In genomic region chr19:56983148-56983547, GRCh38 we compare ENCODE assay signal across 22 cellular contexts.
DNase-seq lines count a peak whose midpoint lies in the region; ATAC-seq, FAIRE-seq and TF ChIP-seq lines count a peak whose summit lies in the region.
"Had no signal": no experiment of that assay in that cellular context is flagged by ENCODE, and none has a peak within 500 bp of the region (broad histone marks: within the 10 kb centered on the region; RNA-seq: fewer than 3 reads in every experiment).

No MANE protein-coding gene starts in this region.

- H3K36me3 ChIP-seq in HepG2 (replicated peaks in 1 of 2; ENCODE audit: control insufficient read depth in 1 of 2, insufficient read depth in 2 of 2, low read length in 2 of 2) (no peaks in the 10 kb centered on the region), right lobe of liver (no peaks in the 10 kb centered on the region), K562 (ENCODE audit: control insufficient read depth, insufficient read depth, low read length) (no peaks in the 10 kb centered on the region), neuronal stem cell (replicated peaks in 1 of 2; ENCODE audit: control insufficient read depth in 2 of 2, insufficient read depth in 2 of 2, low read length in 2 of 2) (no peaks in the 10 kb centered on the region), hepatocyte (replicated peaks; ENCODE audit: insufficient read depth, low read depth) (no peaks in the 10 kb centered on the region)
- H3K36me3 ChIP-seq in CD8-positive, alpha-beta memory T cell (ENCODE audit: insufficient read depth, low read length), result no peaks in the 10 kb centered on the region
- H3K36me3 ChIP-seq: BE2C had no signal

- H4K20me1 ChIP-seq in HepG2 (ENCODE audit: insufficient read depth, low read length), result no peaks in the 10 kb centered on the region
- H4K20me1 ChIP-seq in K562 (replicated peaks; ENCODE audit: control insufficient read depth, insufficient read depth, low read length), result no peaks in the 10 kb centered on the region
- no peaks in the 10 kb centered on the region for H4K20me1 ChIP-seq in hepatocyte (ENCODE audit: insufficient read depth, poor library complexity, severe bottlenecking)

- TF ChIP-seq CTCF in HepG2 (CRISPR knock-in tag; IDR thresholded peaks at IDR 0.05), result no peak
- no peak for TF ChIP-seq CTCF in right lobe of liver (IDR thresholded peaks at IDR 0.05)
- no peak for TF ChIP-seq CTCF in K562 (IDR thresholded peaks at IDR 0.05 in 2 of 3, conservative IDR thresholded peaks at IDR 0.05 in 1 of 3; ENCODE audit: insufficient read depth in 2 of 3, low read depth in 1 of 3, low read length in 3 of 3)
- TF ChIP-seq CTCF in hepatocyte (IDR thresholded peaks at IDR 0.05; ENCODE audit: poor library complexity), result no peak

- peaks cover 0 to 6% of the 10 kb centered on the region in 2 donors for H3K27me3 Mint-ChIP-seq in CD8-positive, alpha-beta memory T cell
- H3K27me3 Mint-ChIP-seq: IgD-negative memory B cell had no signal

- H3K4me1 ChIP-seq in HepG2 (ENCODE audit: insufficient read depth, low read length) (peaks cover 44% of the 10 kb centered on the region), right lobe of liver (no peaks in the 10 kb centered on the region), K562 (replicated peaks in 1 of 2; ENCODE audit: control insufficient read depth in 2 of 2, insufficient read depth in 2 of 2, low read length in 2 of 2) (no peaks in the 10 kb centered on the region), neuronal stem cell (ENCODE audit: control insufficient read depth in 2 of 2, insufficient read depth in 1 of 2, low read depth in 1 of 2, low read length in 2 of 2) (peaks cover 0 to 11% of the 10 kb centered on the region in 2 donors), hepatocyte (ENCODE audit: insufficient read depth) (no peaks in the 10 kb centered on the region)
- H3K4me1 ChIP-seq in CD8-positive, alpha-beta memory T cell (ENCODE audit: insufficient read depth, low read length), result no peaks in the 10 kb centered on the region
- H3K4me1 ChIP-seq: A549, BE2C had no signal

- TF ChIP-seq EP300 in HepG2 (IDR thresholded peaks at IDR 0.05; ENCODE audit: low read depth in 2 of 2, low read length in 2 of 2) (peak in 1 of 2 experiments; percentile 32; a peak in 1 of 4 replicates), HepG2 (CRISPR knock-in tag; IDR thresholded peaks at IDR 0.05; ENCODE audit: borderline replicate concordance) (no peak), K562 (IDR thresholded peaks at IDR 0.05; ENCODE audit: low read length) (no peak)

- no peak overlapping the region for H3K9ac ChIP-seq in HepG2 (ENCODE audit: insufficient read depth, low read depth, low read length)
- no peak overlapping the region for H3K9ac ChIP-seq in K562 (ENCODE audit: insufficient read depth in 1 of 2, low read depth in 2 of 2, low read length in 2 of 2)
- no peak overlapping the region for H3K9ac ChIP-seq in neuronal stem cell (ENCODE audit: low read depth, low read length, poor library complexity)

- H3K36me3 Mint-ChIP-seq in CD8-positive, alpha-beta memory T cell, result no peaks in the 10 kb centered on the region

- H3K4me3 ChIP-seq in HepG2 (replicated peaks in 1 of 3; ENCODE audit: insufficient read depth in 1 of 3, low read depth in 2 of 3, low read length in 3 of 3) (no peak overlapping the region), right lobe of liver (no peak overlapping the region), K562 (no peak overlapping the region), neuronal stem cell (ENCODE audit: low read length in 2 of 2) (no peak overlapping the region), hepatocyte (no peak overlapping the region)
- no peak overlapping the region for H3K4me3 ChIP-seq in CD8-positive, alpha-beta memory T cell (ENCODE audit: low read length)
- H3K4me3 ChIP-seq: A549, SK-N-MC had no signal

- no peak overlapping the region for H2BK12ac ChIP-seq in neuronal stem cell (ENCODE audit: low read length)

- no peak for TF ChIP-seq RAD21 in HepG2 (CRISPR knock-in tag; IDR thresholded peaks at IDR 0.05)
- no peak for TF ChIP-seq RAD21 in K562 (CRISPR knock-in tag; conservative IDR thresholded peaks at IDR 0.05 in 1 of 2, IDR thresholded peaks at IDR 0.05 in 1 of 2)

- no peaks in the 10 kb centered on the region for H3K9me1 ChIP-seq in K562 (ENCODE audit: control insufficient read depth, insufficient read depth, low read length)

- H3K9me3 ChIP-seq in HepG2 (ENCODE audit: low read length), result no peaks in the 10 kb centered on the region
- H3K9me3 ChIP-seq in right lobe of liver, result no peaks in the 10 kb centered on the region
- H3K9me3 ChIP-seq in K562 (replicated peaks; ENCODE audit: control insufficient read depth, insufficient read depth, low read depth, low read length), result no peaks in the 10 kb centered on the region
- H3K9me3 ChIP-seq in neuronal stem cell (replicated peaks in 1 of 2; ENCODE audit: control insufficient read depth in 2 of 2, insufficient read depth in 1 of 2, low read depth in 1 of 2, low read length in 2 of 2), result peaks cover 2 to 21% of the 10 kb centered on the region in 2 donors
- no peaks in the 10 kb centered on the region for H3K9me3 ChIP-seq in hepatocyte (ENCODE audit: low read depth)
- H3K9me3 ChIP-seq in CD8-positive, alpha-beta memory T cell (ENCODE audit: low read length), result no peaks in the 10 kb centered on the region
- H3K9me3 ChIP-seq: BE2C had no signal

- H3K27ac Mint-ChIP-seq in CD8-positive, alpha-beta memory T cell, result no peak overlapping the region
- H3K27ac Mint-ChIP-seq: IgD-negative memory B cell had no signal

- no peak overlapping the region for H2BK120ac ChIP-seq in neuronal stem cell (ENCODE audit: low read depth, low read length)

- H2BK5ac ChIP-seq in neuronal stem cell (ENCODE audit: low read length), result no peak overlapping the region

- no peak overlapping the region for H4K91ac ChIP-seq in neuronal stem cell (ENCODE audit: low read depth, low read length, poor library complexity)

- H3K4ac ChIP-seq in neuronal stem cell (ENCODE audit: low read length), result no peak overlapping the region

- no peak for DNase-seq in HepG2 (ENCODE audit: low spot score)
- no peak for DNase-seq in right lobe of liver
- no peak for DNase-seq in K562 (ENCODE audit: extremely low read depth in 1 of 4, low spot score in 3 of 4)
- DNase-seq in neuronal stem cell (ENCODE audit: low spot score), result peak; percentile 63
- no peak for DNase-seq in stimulated activated CD4-positive, alpha-beta T cell treated with anti-CD3 and anti-CD28 coated beads, Interleukin-4, amount 100 ng/mL, for 1 hour
- DNase-seq in hepatocyte (ENCODE audit: low spot score), result no peak
- no peak for DNase-seq in CD8-positive, alpha-beta memory T cell
- DNase-seq: BE2C, EL, Karpas-422, NCI-H1436, NCI-H187 treated with DMSO at 0.1 percent for 48 hours, NCI-H524 treated with DMSO at 0.1 percent for 48 hours, PC-3, SHP77, SW 1271 had no signal

- H3K4me3 Mint-ChIP-seq in CD8-positive, alpha-beta memory T cell, result no peak overlapping the region
- H3K4me3 Mint-ChIP-seq: IgD-negative memory B cell had no signal

- H3K14ac ChIP-seq in neuronal stem cell (ENCODE audit: low read length), result no peak overlapping the region

- H2AFZ ChIP-seq in HepG2 (ENCODE audit: low read length) (no peak overlapping the region), K562 (ENCODE audit: low read depth, low read length) (no peak overlapping the region), neuronal stem cell (ENCODE audit: low read length) (peak overlapping the region; percentile 5), hepatocyte (no peak overlapping the region)

- no peaks in the 10 kb centered on the region for H3K79me1 ChIP-seq in neuronal stem cell (ENCODE audit: low read depth, low read length)

- H3K9me2 ChIP-seq in hepatocyte (replicated peaks; ENCODE audit: insufficient read depth), result no peaks in the 10 kb centered on the region

- BruUV-seq in HepG2 (replicated peaks; lab: Mats Ljungman, UMichigan) (no TSS peak), K562 (replicated peaks; lab: Mats Ljungman, UMichigan) (no TSS peak)

- H3K79me2 ChIP-seq in HepG2 (ENCODE audit: insufficient read depth, low read length), result no peaks in the 10 kb centered on the region
- H3K79me2 ChIP-seq in K562 (ENCODE audit: control insufficient read depth, insufficient read depth, low read length), result no peaks in the 10 kb centered on the region
- H3K79me2 ChIP-seq in hepatocyte, result no peaks in the 10 kb centered on the region

- H2AK5ac ChIP-seq in neuronal stem cell (ENCODE audit: low read depth, low read length), result no peak overlapping the region

- no peaks in the 10 kb centered on the region for H3K27me3 ChIP-seq in HepG2 (ENCODE audit: control insufficient read depth in 1 of 2, insufficient read depth in 2 of 2, low read length in 2 of 2)
- H3K27me3 ChIP-seq in right lobe of liver, result no peaks in the 10 kb centered on the region
- no peaks in the 10 kb centered on the region for H3K27me3 ChIP-seq in K562 (ENCODE audit: control insufficient read depth in 2 of 2, insufficient read depth in 2 of 2, low read length in 2 of 2)
- H3K27me3 ChIP-seq in neuronal stem cell (ENCODE audit: control insufficient read depth in 3 of 3, insufficient read depth in 3 of 3, low read depth in 1 of 3, low read length in 3 of 3), result no peaks in the 10 kb centered on the region
- no peaks in the 10 kb centered on the region for H3K27me3 ChIP-seq in hepatocyte
- no peaks in the 10 kb centered on the region for H3K27me3 ChIP-seq in CD8-positive, alpha-beta memory T cell (ENCODE audit: insufficient read depth, low read length, poor library complexity, severe bottlenecking)
- H3K27me3 ChIP-seq: BE2C had no signal

- no peak for FAIRE-seq in HepG2 (lab: Jason Lieb, UNC)
- no peak for FAIRE-seq in K562 (lab: Jason Lieb, UNC)
- FAIRE-seq: A549, GM19239, H1 had no signal

- ATAC-seq in HepG2 (no peak), right lobe of liver (no peak), K562 (no peak)
- ATAC-seq: A549, HCT116, PC-3 had no signal

- CTCF ChIA-PET in HepG2 (lab: Yijun Ruan, JAX; ENCODE audit: low intra/inter-chr PET ratio, low total read pairs) (no interaction called here), K562 (lab: Yijun Ruan, JAX; ENCODE audit: low intra/inter-chr PET ratio) (no interaction called here)
- CTCF ChIA-PET in CD8-positive, alpha-beta memory T cell (lab: Charles Lee), result no interaction called here

- POLR2A ChIA-PET in HepG2 (lab: Yijun Ruan, JAX), result no interaction called here
- POLR2A ChIA-PET in K562 (lab: Yijun Ruan, JAX), result no interaction called here
- POLR2A ChIA-PET in CD8-positive, alpha-beta memory T cell (lab: Charles Lee), result no interaction called here

- in situ Hi-C loops in HepG2 (cut with HindIII; ENCODE audit: extremely low pct_ligation_motif_present, low pct_unique_long_range_greater_than_20kb) (no loop called here), K562 (cut with MboI) (no loop called here)

- H3K18ac ChIP-seq in neuronal stem cell (ENCODE audit: low read length), result no peak overlapping the region

- H3K27ac ChIP-seq in HepG2 (ENCODE audit: extremely low read length, insufficient read depth, low read length) (no peak overlapping the region), right lobe of liver (no peak overlapping the region), K562 (ENCODE audit: extremely low read depth, low read depth, low read length) (no peak overlapping the region), neuronal stem cell (replicated peaks; ENCODE audit: low read length) (peak overlapping the region; percentile 71), hepatocyte (no peak overlapping the region)
- no peak overlapping the region for H3K27ac ChIP-seq in CD8-positive, alpha-beta memory T cell (ENCODE audit: low read depth, low read length)
- H3K27ac ChIP-seq: A549, SK-N-MC had no signal

- intact Hi-C loops in HepG2 (cut with micrococcal nuclease; ENCODE audit: unreplicated experiment), result no loop called here
- intact Hi-C loops in right lobe of liver (cut with DNase I), result no loop called here
- intact Hi-C loops in K562 (cut with micrococcal nuclease), result no loop called here

- H3K23ac ChIP-seq in neuronal stem cell (ENCODE audit: low read depth, low read length, poor library complexity), result no peak overlapping the region

- WGBS in HepG2 (ENCODE audit: low lambda C conversion rate), result 94% methylated on average over 7 of the region's 7 CpGs
- 42% methylated on average over 6 of the region's 7 CpGs for WGBS in right lobe of liver (ENCODE audit: insufficient coverage, low coverage, low lambda C conversion rate, missing lambda C conversion rate)
- 2% methylated on average over 7 of the region's 7 CpGs for WGBS in K562 (ENCODE audit: insufficient coverage, low coverage, missing lambda C conversion rate)
- no CpG with 5 or more reads among the region's 7 CpGs for WGBS in neuronal stem cell (ENCODE audit: extremely low coverage in 2 of 2, insufficient read length in 2 of 2, insufficient replicate concordance in 1 of 2), 2 donors
- 73% methylated on average over 7 of the region's 7 CpGs for WGBS in hepatocyte (ENCODE audit: low lambda C conversion rate, missing lambda C conversion rate)

- H3K9me3 Mint-ChIP-seq in CD8-positive, alpha-beta memory T cell, result peaks cover 11 to 60% (median 55%) of the 10 kb centered on the region in 5 donors

- TF ChIP-seq POLR2A in HepG2 (IDR thresholded peaks at IDR 0.05; ENCODE audit: insufficient read depth in 1 of 2, low read depth in 2 of 2, low read length in 2 of 2) (no peak), right lobe of liver (IDR thresholded peaks at IDR 0.05) (no peak), K562 (conservative IDR thresholded peaks at IDR 0.05) (no peak)

- H3K4me1 Mint-ChIP-seq in CD8-positive, alpha-beta memory T cell, result no peaks in the 10 kb centered on the region
- H3K4me1 Mint-ChIP-seq: IgD-negative memory B cell had no signal

- no peak overlapping the region for H2BK15ac ChIP-seq in neuronal stem cell (ENCODE audit: low read length)

- H4K8ac ChIP-seq in neuronal stem cell (ENCODE audit: low read depth, low read length), result no peak overlapping the region

- H3K4me2 ChIP-seq in HepG2 (ENCODE audit: low read depth, low read length) (no peak overlapping the region), K562 (ENCODE audit: insufficient read depth, low read length) (no peak overlapping the region), neuronal stem cell (ENCODE audit: insufficient read depth, low read length, poor library complexity, severe bottlenecking) (no peak overlapping the region), hepatocyte (no peak overlapping the region)
- H3K4me2 ChIP-seq: A549 had no signal

Comparison
In these comparisons a context has a peak if more than half of its experiments do, and no peak if none do; other contexts are left out.
1. Of the 241 proteins assayed by ChIP-seq in both HepG2 and K562: peak only in HepG2: ZBTB33; only in K562: none; in both: RFX1; in neither: 237; mixed calls (peak in some experiments, not most) for 2.